1 cellular context compared by ENCODE assay signal in the genomic region with DNA sequence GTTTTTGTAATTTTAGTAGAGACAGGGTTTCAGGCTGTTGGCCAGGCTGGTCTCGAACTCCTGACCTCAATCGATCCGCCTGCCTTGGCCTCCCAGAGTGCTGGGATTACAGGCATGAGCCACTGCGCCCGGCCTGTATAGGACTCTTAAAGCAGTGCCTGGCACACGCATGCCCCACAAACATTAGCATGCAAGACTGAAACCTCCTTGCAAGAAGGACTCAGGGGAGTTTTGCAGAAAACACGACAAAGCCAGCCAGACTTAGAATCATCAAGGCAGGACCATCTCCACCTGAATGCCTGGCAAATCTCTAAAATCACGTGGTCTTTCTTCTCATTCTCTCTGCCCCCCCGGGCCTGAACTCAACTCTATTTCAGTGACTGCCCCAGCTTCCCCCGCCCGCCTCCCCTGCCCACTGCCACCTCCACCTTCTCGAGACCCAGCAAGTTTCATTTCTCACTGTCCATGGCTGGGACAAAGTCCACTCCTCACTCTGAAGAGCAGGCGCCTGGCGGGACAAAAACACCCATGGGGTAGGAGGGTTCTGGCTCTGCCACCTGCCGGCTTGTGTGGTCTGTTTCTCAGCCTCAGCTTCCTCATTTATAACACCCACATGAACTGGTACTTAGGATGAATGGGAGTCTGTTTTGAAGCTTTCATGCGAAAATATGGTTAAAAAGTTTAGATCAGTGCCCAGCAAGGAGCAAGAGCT.
TF ChIP-seq lines count a peak whose summit lies in the region.

No MANE protein-coding gene starts in this region.

TF ChIP-seq in WTC11, 78 proteins besides CTCF, POLR2A, EP300 and RAD21 (continued from another document):
- TF ChIP-seq, protein P1, sequence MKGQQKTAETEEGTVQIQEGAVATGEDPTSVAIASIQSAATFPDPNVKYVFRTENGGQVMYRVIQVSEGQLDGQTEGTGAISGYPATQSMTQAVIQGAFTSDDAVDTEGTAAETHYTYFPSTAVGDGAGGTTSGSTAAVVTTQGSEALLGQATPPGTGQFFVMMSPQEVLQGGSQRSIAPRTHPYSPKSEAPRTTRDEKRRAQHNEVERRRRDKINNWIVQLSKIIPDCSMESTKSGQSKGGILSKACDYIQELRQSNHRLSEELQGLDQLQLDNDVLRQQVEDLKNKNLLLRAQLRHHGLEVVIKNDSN (CRISPR knock-in tag; IDR thresholded peaks at IDR 0.05), result no peak
- TF ChIP-seq, protein P2, sequence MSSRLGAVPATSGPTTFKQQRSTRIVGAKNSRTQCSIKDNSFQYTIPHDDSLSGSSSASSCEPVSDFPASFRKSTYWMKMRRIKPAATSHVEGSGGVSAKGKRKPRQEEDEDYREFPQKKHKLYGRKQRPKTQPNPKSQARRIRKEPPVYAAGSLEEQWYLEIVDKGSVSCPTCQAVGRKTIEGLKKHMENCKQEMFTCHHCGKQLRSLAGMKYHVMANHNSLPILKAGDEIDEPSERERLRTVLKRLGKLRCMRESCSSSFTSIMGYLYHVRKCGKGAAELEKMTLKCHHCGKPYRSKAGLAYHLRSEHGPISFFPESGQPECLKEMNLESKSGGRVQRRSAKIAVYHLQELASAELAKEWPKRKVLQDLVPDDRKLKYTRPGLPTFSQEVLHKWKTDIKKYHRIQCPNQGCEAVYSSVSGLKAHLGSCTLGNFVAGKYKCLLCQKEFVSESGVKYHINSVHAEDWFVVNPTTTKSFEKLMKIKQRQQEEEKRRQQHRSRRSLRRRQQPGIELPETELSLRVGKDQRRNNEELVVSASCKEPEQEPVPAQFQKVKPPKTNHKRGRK (CRISPR knock-in tag; IDR thresholded peaks at IDR 0.05; ENCODE audit: borderline replicate concordance), result no peak
- TF ChIP-seq JUN (CRISPR knock-in tag; IDR thresholded peaks at IDR 0.05) (no peak), RELA (CRISPR knock-in tag; IDR thresholded peaks at IDR 0.05; ENCODE audit: borderline replicate concordance) (no peak), TEAD4 (CRISPR knock-in tag; IDR thresholded peaks at IDR 0.05) (no peak), ZNF121 (CRISPR knock-in tag; IDR thresholded peaks at IDR 0.05) (no peak)
- TF ChIP-seq, protein P3, sequence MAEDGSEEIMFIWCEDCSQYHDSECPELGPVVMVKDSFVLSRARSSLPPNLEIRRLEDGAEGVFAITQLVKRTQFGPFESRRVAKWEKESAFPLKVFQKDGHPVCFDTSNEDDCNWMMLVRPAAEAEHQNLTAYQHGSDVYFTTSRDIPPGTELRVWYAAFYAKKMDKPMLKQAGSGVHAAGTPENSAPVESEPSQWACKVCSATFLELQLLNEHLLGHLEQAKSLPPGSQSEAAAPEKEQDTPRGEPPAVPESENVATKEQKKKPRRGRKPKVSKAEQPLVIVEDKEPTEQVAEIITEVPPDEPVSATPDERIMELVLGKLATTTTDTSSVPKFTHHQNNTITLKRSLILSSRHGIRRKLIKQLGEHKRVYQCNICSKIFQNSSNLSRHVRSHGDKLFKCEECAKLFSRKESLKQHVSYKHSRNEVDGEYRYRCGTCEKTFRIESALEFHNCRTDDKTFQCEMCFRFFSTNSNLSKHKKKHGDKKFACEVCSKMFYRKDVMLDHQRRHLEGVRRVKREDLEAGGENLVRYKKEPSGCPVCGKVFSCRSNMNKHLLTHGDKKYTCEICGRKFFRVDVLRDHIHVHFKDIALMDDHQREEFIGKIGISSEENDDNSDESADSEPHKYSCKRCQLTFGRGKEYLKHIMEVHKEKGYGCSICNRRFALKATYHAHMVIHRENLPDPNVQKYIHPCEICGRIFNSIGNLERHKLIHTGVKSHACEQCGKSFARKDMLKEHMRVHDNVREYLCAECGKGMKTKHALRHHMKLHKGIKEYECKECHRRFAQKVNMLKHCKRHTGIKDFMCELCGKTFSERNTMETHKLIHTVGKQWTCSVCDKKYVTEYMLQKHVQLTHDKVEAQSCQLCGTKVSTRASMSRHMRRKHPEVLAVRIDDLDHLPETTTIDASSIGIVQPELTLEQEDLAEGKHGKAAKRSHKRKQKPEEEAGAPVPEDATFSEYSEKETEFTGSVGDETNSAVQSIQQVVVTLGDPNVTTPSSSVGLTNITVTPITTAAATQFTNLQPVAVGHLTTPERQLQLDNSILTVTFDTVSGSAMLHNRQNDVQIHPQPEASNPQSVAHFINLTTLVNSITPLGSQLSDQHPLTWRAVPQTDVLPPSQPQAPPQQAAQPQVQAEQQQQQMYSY (CRISPR knock-in tag; IDR thresholded peaks at IDR 0.05), result no peak
